ENCODE assay signal across 8 cellular contexts in the genomic region with DNA sequence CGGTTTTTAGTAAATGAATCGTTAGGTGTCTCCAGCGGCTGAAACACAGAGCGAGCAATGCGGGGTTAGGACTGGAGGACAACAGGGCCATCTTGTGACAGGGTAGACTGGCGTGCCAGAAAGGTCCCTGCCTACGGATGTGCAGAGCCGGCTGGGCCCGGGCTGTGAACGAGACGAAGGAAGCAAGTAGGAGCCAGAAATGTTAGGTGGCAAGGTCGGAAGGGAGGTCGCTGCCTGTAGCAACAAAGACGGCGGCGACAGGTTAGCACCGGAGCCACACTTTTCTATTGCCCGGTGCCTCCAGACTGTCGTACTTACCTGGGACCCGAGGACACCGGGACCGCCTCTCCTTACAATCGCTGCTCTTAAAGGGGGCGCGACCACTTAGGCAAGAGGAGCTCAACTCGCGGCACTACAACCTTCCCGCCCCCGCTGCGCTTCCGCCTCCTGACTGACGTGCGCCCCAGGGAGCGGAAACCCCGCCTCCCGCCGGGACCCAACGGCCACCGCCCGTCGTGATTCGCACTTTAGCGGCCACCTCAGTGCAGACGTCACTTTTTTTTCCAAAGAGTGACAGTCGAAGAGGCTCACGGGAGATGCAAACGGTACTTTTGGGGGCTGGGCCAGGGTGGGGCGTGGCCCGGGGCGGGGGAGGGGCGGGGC. TPM values are rescaled to one million over a fixed set of nuclear protein-coding genes. Genes with fewer than 3 reads are reported as not detected.
A peak's percentile ranks its signal among the peaks of the same experiment; 100 is the strongest.
DNase-seq lines count a peak whose midpoint lies in the region; ATAC-seq and TF ChIP-seq lines count a peak whose summit lies in the region.

A gene with protein sequence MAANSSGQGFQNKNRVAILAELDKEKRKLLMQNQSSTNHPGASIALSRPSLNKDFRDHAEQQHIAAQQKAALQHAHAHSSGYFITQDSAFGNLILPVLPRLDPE (minus strand): TSS at position 449 of the 663 bp plus-strand sequence. CDS start 1,632 bp downstream, outside the sequence.

- TSS peak; percentile 75 for BruUV-seq in mammary epithelial cell (replicated peaks; lab: Mats Ljungman, UMichigan)

- DNase-seq in AG04450 (ENCODE audit: low read depth, low spot score) (peak; percentile 84), NCI-H2196 (lab: John Stamatoyannopoulos, UW; ENCODE audit: unreplicated experiment) (peak; percentile 97), mammary epithelial cell (peak; percentile 97), iPS-NIHi7 (ENCODE audit: extremely low spot score) (peak; percentile 96), smooth muscle cell of the brain vasculature (ENCODE audit: low read depth, low spot score) (peak; percentile 73)

- WGBS in mammary epithelial cell (ENCODE audit: low coverage, missing lambda C conversion rate) = under 1% methylated on average over 28 of the region's 51 CpGs

- no peaks in the 10 kb centered on the region for H3K27me3 ChIP-seq in AG04450 (ENCODE audit: control insufficient read depth, insufficient read depth, low read length)
- H3K27me3 ChIP-seq in mammary epithelial cell (ENCODE audit: insufficient read depth, low read length) = no peaks in the 10 kb centered on the region

- intact Hi-C loops in mammary epithelial cell (cut with micrococcal nuclease) = loop anchor here (1.0 to 5.0 kb wide), 4 partner anchors 33 to 230 kb away; a partner anchor contains a TSS

- H3K36me3 ChIP-seq in mammary epithelial cell (ENCODE audit: insufficient read depth, low read length) = no peaks in the 10 kb centered on the region

- CTCF ChIA-PET in AG04450 (lab: Charles Lee) = interaction anchor here (0.6 to 2.3 kb wide), 8 partner anchors 12 to 1758 kb away, joined by 3 to 8 read pairs (median 4); a partner anchor contains a TSS
- CTCF ChIA-PET in mammary epithelial cell (lab: Charles Lee; ENCODE audit: low non-redundant PET) = interaction anchor here (0.6 kb wide), 1 partner anchor 32 kb away, joined by 4 read pairs; no protein-coding TSS in a partner anchor

- H3K4me3 ChIP-seq in AG04450 (ENCODE audit: low read depth, low read length) = peak within 1 kb of the TSS; percentile 95
- H3K4me3 ChIP-seq in mammary epithelial cell (replicated peaks in 1 of 3; ENCODE audit: insufficient read depth in 1 of 3, low read depth in 2 of 3, low read length in 3 of 3) = peak within 1 kb of the TSS; percentile 63 to 91 (median 80)

- H2AFZ ChIP-seq in mammary epithelial cell (ENCODE audit: low read depth, low read length) = peak within 1 kb of the TSS; percentile 99

- in situ Hi-C loops in mammary epithelial cell (cut with MboI; ENCODE audit: low sequenced_read_pairs in 2 of 2) = no loop called here

- peaks cover 36% of the 10 kb centered on the region for H3K79me2 ChIP-seq in mammary epithelial cell (ENCODE audit: insufficient read depth, low read length)

- H3K27ac ChIP-seq in AG04450 (ENCODE audit: low read depth, low read length) (peak within 1 kb of the TSS; percentile 47), VCaP (peak within 1 kb of the TSS; percentile 81), mammary epithelial cell (ENCODE audit: insufficient read depth, low read depth, low read length) (peak within 1 kb of the TSS; percentile 70)

- peak within 1 kb of the TSS; percentile 85 for H3K9ac ChIP-seq in mammary epithelial cell (ENCODE audit: insufficient read depth, low read length)

- ATAC-seq in GM18870 (IDR thresholded peaks at IDR 0.05; ENCODE audit: unreplicated experiment) (peak; percentile 78), HG03135 (IDR thresholded peaks at IDR 0.05; ENCODE audit: unreplicated experiment) (peak; percentile 96)

- H3K4me1 ChIP-seq in mammary epithelial cell (ENCODE audit: insufficient read depth, low read length) = peaks cover 8% of the 10 kb centered on the region

- H3K9me3 ChIP-seq in AG04450 (ENCODE audit: control insufficient read depth, insufficient read depth, low read length) (no peaks in the 10 kb centered on the region; the same call in 1 of the 2 replicates), mammary epithelial cell (replicated peaks; ENCODE audit: insufficient read depth, low read length) (no peaks in the 10 kb centered on the region)

- dilution Hi-C loops in mammary epithelial cell (cut with HindIII; ENCODE audit: low sequenced_read_pairs) = no loop called here

- H4K20me1 ChIP-seq in mammary epithelial cell (ENCODE audit: insufficient read depth, low read length) = no peaks in the 10 kb centered on the region

- POLR2A ChIA-PET in AG04450 (lab: Yijun Ruan, JAX) = interaction anchor here (0.6 to 1.8 kb wide), 6 partner anchors 33 to 338 kb away, joined by 3 to 8 read pairs (median 4); a partner anchor contains a TSS

- no peak for TF ChIP-seq CTCF in AG04450 (IDR thresholded peaks at IDR 0.05; ENCODE audit: low read depth, low read length)
- TF ChIP-seq CTCF in VCaP (conservative IDR thresholded peaks at IDR 0.05) = no peak
- peak in 1 of 2 donors; percentile 29 for TF ChIP-seq CTCF in mammary epithelial cell (conservative IDR thresholded peaks at IDR 0.05 in 1 of 2, IDR thresholded peaks at IDR 0.05 in 1 of 2; ENCODE audit: extremely low read depth in 1 of 2, insufficient read depth in 1 of 2, low read depth in 1 of 2, low read length in 2 of 2)

- peak within 1 kb of the TSS; percentile 96 for H3K4me2 ChIP-seq in mammary epithelial cell (ENCODE audit: insufficient read depth, low read depth, low read length)

RNA-seq across cellular contexts. Expression of the gene that starts here (rescaled TPM):
- polyA plus RNA-seq in AG04450 (2011; rRNA removed) (20.2 and 29.2 TPM in 2 replicates), mammary epithelial cell (12.1 TPM)
- 26.9 and 37.4 TPM in 2 replicates for polyA minus RNA-seq in AG04450 (2011; rRNA and poly(A)+ RNA removed)
- 10 to 100 TPM; 23.2 to 24.3 TPM for total RNA-seq in mammary epithelial cell
- 40.2 TPM for polyA minus RNA-seq in mammary epithelial cell

Comparison
In these comparisons a context has a peak if more than half of its experiments do, and no peak if none do; other contexts are left out.
1. Peak in every context shown above with its lines: DNase-seq, ATAC-seq, H3K4me3 ChIP-seq and H3K27ac ChIP-seq.